ENCODE assay signal across 1 cellular context in the genomic region with DNA sequence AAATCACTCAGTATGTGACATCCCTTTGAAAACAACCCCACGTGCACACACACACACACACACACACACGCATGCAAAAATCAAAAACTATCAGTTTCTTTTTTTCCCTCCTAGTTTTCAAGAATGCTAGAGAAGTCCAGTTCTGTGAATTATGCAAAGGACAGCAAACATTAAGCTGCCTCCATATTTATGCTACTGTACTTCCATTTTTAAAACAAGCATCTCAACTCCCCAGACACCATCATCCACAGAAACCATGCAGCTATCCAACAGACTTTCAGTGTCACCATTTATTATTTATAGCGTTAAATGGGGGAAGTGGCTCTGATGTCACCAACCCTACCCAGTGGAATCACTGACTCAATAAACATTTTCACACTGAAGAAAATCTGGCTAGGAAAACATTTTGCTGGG.
TF ChIP-seq lines count a peak whose summit lies in the region.

No MANE protein-coding gene starts in this region.

TF ChIP-seq in IMR-90, 13 proteins besides CTCF, POLR2A, EP300 and RAD21:
- no peak for TF ChIP-seq CHD1 (IDR thresholded peaks at IDR 0.05; ENCODE audit: low read depth, low read length)
